ENCODE assay signal across 24 cellular contexts in the genomic region with DNA sequence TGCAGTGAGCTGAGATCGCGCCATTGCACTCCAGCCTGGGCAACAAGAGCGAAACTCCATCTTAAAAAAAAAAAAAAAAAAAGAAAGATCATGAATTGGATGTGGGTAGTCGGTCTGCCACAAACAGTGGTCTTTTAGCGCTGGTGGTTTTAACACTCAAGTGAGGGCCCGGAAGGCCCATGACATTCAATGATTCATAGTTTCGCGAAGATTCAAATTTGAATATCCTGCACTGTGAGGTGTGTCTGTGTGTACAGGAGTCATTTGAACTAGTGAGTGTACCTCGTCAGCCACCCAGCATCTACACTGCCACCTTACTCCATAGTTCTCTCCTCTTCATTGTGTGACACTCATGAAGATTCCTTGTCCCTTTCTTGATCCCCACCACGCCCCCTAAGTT. TPM values are rescaled to one million over a fixed set of nuclear protein-coding genes. Genes with fewer than 3 reads are reported as not detected.
A peak's percentile ranks its signal among the peaks of the same experiment; 100 is the strongest.
DNase-seq lines count a peak whose midpoint lies in the region; ATAC-seq, FAIRE-seq and TF ChIP-seq lines count a peak whose summit lies in the region.
"Had no signal": no experiment of that assay in that cellular context is flagged by ENCODE, and none has a peak within 500 bp of the region (broad histone marks: within the 10 kb centered on the region; RNA-seq: fewer than 3 reads in every experiment).

No MANE protein-coding gene starts in this region.

- H3K4me1 ChIP-seq in spleen (no peaks in the 10 kb centered on the region), upper lobe of right lung (no peaks in the 10 kb centered on the region)
- H3K4me1 ChIP-seq: adrenal gland, BLaER1 had no signal

- H3K36me3 ChIP-seq in spleen: no peaks in the 10 kb centered on the region
- no peaks in the 10 kb centered on the region for H3K36me3 ChIP-seq in upper lobe of right lung
- H3K36me3 ChIP-seq: adrenal gland, BLaER1, thoracic aorta had no signal

- FAIRE-seq in GM12892 (lab: Jason Lieb, UNC): no peak
- FAIRE-seq: bronchial epithelial cell, GM12891 had no signal

- peaks cover 0 to 76% (median 0%) of the 10 kb centered on the region in 7 donors for H3K27me3 ChIP-seq in spleen (replicated peaks in 1 of 7)
- peaks cover 12% of the 10 kb centered on the region for H3K27me3 ChIP-seq in upper lobe of right lung
- H3K27me3 ChIP-seq: BLaER1 had no signal

- H3K4me3 ChIP-seq in spleen (no peak overlapping the region), upper lobe of right lung (no peak overlapping the region)
- H3K4me3 ChIP-seq: adrenal gland, BLaER1, thoracic aorta had no signal

- no peak for TF ChIP-seq POLR2A in spleen (IDR thresholded peaks at IDR 0.05)
- TF ChIP-seq POLR2A in GM12892 (IDR thresholded peaks at IDR 0.05; ENCODE audit: low read depth, low read length): no peak

- H3K9me3 ChIP-seq in spleen (no peaks in the 10 kb centered on the region), upper lobe of right lung (no peaks in the 10 kb centered on the region)
- H3K9me3 ChIP-seq: adrenal gland, BLaER1, thoracic aorta had no signal

- intact Hi-C loops in spleen (cut with DNase I; ENCODE audit: low total_unique reads): no loop called here
- intact Hi-C loops in upper lobe of right lung (cut with DNase I): no loop called here

- peak; percentile 31 for ATAC-seq in upper lobe of right lung
- no peak for ATAC-seq in GM19397 (IDR thresholded peaks at IDR 0.05; ENCODE audit: unreplicated experiment)

- H3K27ac ChIP-seq in spleen (no peak overlapping the region), upper lobe of right lung (no peak overlapping the region)
- H3K27ac ChIP-seq: 22Rv1, adrenal gland, BLaER1, epithelial cell of prostate, thoracic aorta had no signal

- WGBS in spleen, 5 donors: 66 to 81% (median 71%) methylated on average over 7 to 10 of the region's 10 CpGs

- DNase-seq in NK-92 treated with Interleukin-12 subunit alpha and Interleukin-12 subunit beta, amount 100 ng/mL, for 24 hours (lab: John Stamatoyannopoulos, UW): peak; percentile 49
- DNase-seq in NK-92 (lab: John Stamatoyannopoulos, UW; ENCODE audit: unreplicated experiment) (no peak), spleen (peak; percentile 16), upper lobe of right lung (no peak), GM12892 (ENCODE audit: insufficient read length) (no peak)
- DNase-seq in stimulated activated CD4-positive, alpha-beta T cell treated with anti-CD3 and anti-CD28 coated beads, Interleukin-4, amount 100 ng/mL, for 24 hours: peak; percentile 11
- DNase-seq in stimulated activated CD4-positive, alpha-beta T cell treated with anti-CD3 and anti-CD28 coated beads, Interleukin-4, amount 100 ng/mL, for 4 hours: no peak
- DNase-seq: adrenal gland, DMS153, foreskin melanocyte, mesenchymal stem cell, NCI-H1048, NCI-H2081, NCI-H510A, SW 1271 had no signal

- TF ChIP-seq CTCF in spleen (IDR thresholded peaks at IDR 0.05 in 8 of 11, conservative IDR thresholded peaks at IDR 0.05 in 3 of 11) (no peak), upper lobe of right lung (IDR thresholded peaks at IDR 0.05) (no peak)

RNA-seq across cellular contexts. Expression of gene CFAP77, which starts 41.3 kb away (rescaled TPM):
- total RNA-seq in spleen (not detected), upper lobe of right lung (not detected)
- polyA plus RNA-seq in spleen: under 1 TPM in 1 of 3 donors, not detected in 2; 0.06 TPM
- polyA plus RNA-seq in GM12892 (2012; ENCODE audit: missing spikeins): not detected
- total RNA-seq: adrenal gland, bronchial epithelial cell, HT1080, posterior vena cava, thoracic aorta had no signal
- polyA plus RNA-seq: adrenal gland had no signal

RNA-seq across cellular contexts. Expression of gene TTF1, which starts 44.6 kb away (rescaled TPM):
- 10 to 100 TPM; 12.1 to 18.5 (median 14.6) TPM for total RNA-seq in spleen
- polyA plus RNA-seq in spleen: 10 to 100 TPM; 18.7 to 24.2 (median 19.0) TPM
- 12.1 TPM for total RNA-seq in upper lobe of right lung
- polyA plus RNA-seq in GM12892 (2012; ENCODE audit: missing spikeins): 20.4 TPM

Comparison
In these comparisons a context has a peak if more than half of its experiments do, and no peak if none do; other contexts are left out.
1. DNase-seq: peak in NK-92 treated with Interleukin-12 subunit alpha and Interleukin-12 subunit beta, amount 100 ng/mL, for 24 hours (single experiment), stimulated activated CD4-positive, alpha-beta T cell treated with anti-CD3 and anti-CD28 coated beads, Interleukin-4, amount 100 ng/mL, for 24 hours (single experiment) and spleen (single experiment); none in NK-92 (single experiment), stimulated activated CD4-positive, alpha-beta T cell treated with anti-CD3 and anti-CD28 coated beads, Interleukin-4, amount 100 ng/mL, for 4 hours (0 of 2), upper lobe of right lung (single experiment) and GM12892 (single experiment).